ENCODE assay signal across 8 cellular contexts in genomic region chr16:54193656-54194007, GRCh38.
A peak's percentile ranks its signal among the peaks of the same experiment; 100 is the strongest.
DNase-seq lines count a peak whose midpoint lies in the region; ATAC-seq and TF ChIP-seq lines count a peak whose summit lies in the region.

No MANE protein-coding gene starts in this region.

- peak; percentile 75 for DNase-seq in EL
- DNase-seq in HL-60 (ENCODE audit: low read depth in 1 of 2, low spot score in 1 of 2), result peak; percentile 28 to 52
- DNase-seq in NCI-H82 treated with DMSO at 0.1 percent for 48 hours (lab: John Stamatoyannopoulos, UW; ENCODE audit: unreplicated experiment), result peak; percentile 3
- DNase-seq in anterior cingulate cortex (lab: John Stamatoyannopoulos, UW), result peak in 52 of 58 donors; percentile 5 to 78 (median 30)
- DNase-seq in right cardiac atrium, result peak; percentile 82 to 92 (median 92)
- peak; percentile 88 for DNase-seq in retina
- DNase-seq in putamen (ENCODE audit: low spot score), result no peak

- H3K4me3 ChIP-seq in HL-60 (replicated peaks; ENCODE audit: insufficient read depth, low read length) (no peak overlapping the region), right cardiac atrium (ENCODE audit: low read length) (no peak overlapping the region)

- 15% methylated on average over 17 of the region's 17 CpGs for WGBS in right cardiac atrium

- ATAC-seq in GM21390 (IDR thresholded peaks at IDR 0.05; ENCODE audit: unreplicated experiment) (peak; percentile 93), right cardiac atrium (peak; percentile 88 to 92)

- intact Hi-C loops in right cardiac atrium (cut with DNase I), result loop anchor here in 2 of 4 donors (10.0 kb wide), 2 partner anchors 71 to 91 kb away; partner anchors contain the start of gene IRX3 (in 1 of the 2)

- peaks cover 2% of the 10 kb centered on the region for H3K9me3 ChIP-seq in right cardiac atrium (ENCODE audit: control insufficient read depth, low read length)

- peak; percentile 19 for TF ChIP-seq CTCF in HL-60 (IDR thresholded peaks at IDR 0.05; ENCODE audit: insufficient read depth, low read length)

- H3K27me3 ChIP-seq in HL-60 (ENCODE audit: insufficient read depth, poor library complexity, severe bottlenecking) (no peaks in the 10 kb centered on the region), right cardiac atrium (ENCODE audit: control insufficient read depth, insufficient read depth) (no peaks in the 10 kb centered on the region)

- H3K4me1 ChIP-seq in right cardiac atrium (ENCODE audit: control insufficient read depth, insufficient read depth, low read length), result no peaks in the 10 kb centered on the region

- no peak overlapping the region for H3K27ac ChIP-seq in HL-60 (replicated peaks)
- H3K27ac ChIP-seq in right cardiac atrium (ENCODE audit: low read length), result peak overlapping the region; percentile 20
